ENCODE assay signal across 14 cellular contexts in genomic region chr6:134714679-134715078, GRCh38.
DNase-seq lines count a peak whose midpoint lies in the region; ATAC-seq and TF ChIP-seq lines count a peak whose summit lies in the region.
"Had no signal": no experiment of that assay in that cellular context is flagged by ENCODE, and none has a peak within 500 bp of the region (broad histone marks: within the 10 kb centered on the region; RNA-seq: fewer than 3 reads in every experiment).

No MANE protein-coding gene starts in this region.

- no peak for ATAC-seq in HG03196 (IDR thresholded peaks at IDR 0.05; ENCODE audit: unreplicated experiment)
- ATAC-seq in HG03442 (IDR thresholded peaks at IDR 0.05; ENCODE audit: unreplicated experiment) = no peak
- ATAC-seq: stimulated activated effector memory CD8-positive, alpha-beta T cell treated with anti-CD3 and anti-CD28 coated beads, Interleukin-12 subunit alpha, Interleukin-12 subunit beta, amount 100 ng/mL, for 72 hours had no signal

- H3K27ac ChIP-seq in trophoblast cell (ENCODE audit: low read depth, low read length) = no peak overlapping the region
- H3K27ac ChIP-seq: KMS-11, SJSA1 had no signal

- H4K12ac ChIP-seq in trophoblast cell (ENCODE audit: low read depth, low read length) = no peak overlapping the region

- no peak overlapping the region for H3K23ac ChIP-seq in trophoblast cell (ENCODE audit: low read length)

- no peak overlapping the region for H2BK5ac ChIP-seq in trophoblast cell (ENCODE audit: low read depth, low read length, poor library complexity)

- H3K9me3 ChIP-seq in trophoblast cell (ENCODE audit: insufficient read depth, low read depth, low read length) = no peaks in the 10 kb centered on the region
- H3K9me3 ChIP-seq: SJSA1 had no signal

- DNase-seq in ELR (ENCODE audit: low read depth) (peak; percentile 32), NCI-H2029 treated with DMSO at 0.1 percent for 48 hours (lab: John Stamatoyannopoulos, UW) (peak; percentile 12), dermis blood vessel endothelial cell (peak; percentile 83), trophoblast cell (peak; percentile 64 to 81), GM10266 (ENCODE audit: extremely low spot score) (no peak)
- no peak for DNase-seq in effector CD4-positive, alpha-beta T cell
- DNase-seq: activated CD4-positive, alpha-beta T cell treated with anti-CD3 and anti-CD28 coated beads for 4 hours; COR-L47; HFFc6 had no signal

- no peak overlapping the region for H4K8ac ChIP-seq in trophoblast cell (ENCODE audit: low read depth, low read length)

- H3K4me1 ChIP-seq in trophoblast cell (ENCODE audit: control insufficient read depth in 1 of 2, insufficient read depth in 2 of 2, low read length in 2 of 2) = no peaks in the 10 kb centered on the region
- H3K4me1 ChIP-seq: SJSA1 had no signal

- H3K4me2 ChIP-seq in trophoblast cell (ENCODE audit: low read length) = no peak overlapping the region
- H3K4me2 ChIP-seq: KMS-11 had no signal

- no peak overlapping the region for H2BK120ac ChIP-seq in trophoblast cell (ENCODE audit: insufficient read depth, low read length, poor library complexity)

- H3K14ac ChIP-seq in trophoblast cell (ENCODE audit: low read length) = no peak overlapping the region

- H4K91ac ChIP-seq in trophoblast cell (ENCODE audit: low read depth, low read length) = no peak overlapping the region

- no peak overlapping the region for H3K9ac ChIP-seq in trophoblast cell (ENCODE audit: low read length)
- H3K9ac ChIP-seq: KMS-11 had no signal

- no peaks in the 10 kb centered on the region for H3K36me3 ChIP-seq in trophoblast cell (ENCODE audit: control insufficient read depth in 1 of 2, insufficient read depth in 2 of 2, low read length in 2 of 2)
- H3K36me3 ChIP-seq: SJSA1 had no signal

- no peaks in the 10 kb centered on the region for H3K79me2 ChIP-seq in trophoblast cell (ENCODE audit: control insufficient read depth, insufficient read depth, low read length, poor library complexity)

- H3K79me1 ChIP-seq in trophoblast cell (ENCODE audit: low read length) = no peaks in the 10 kb centered on the region

- no peak overlapping the region for H2BK12ac ChIP-seq in trophoblast cell (ENCODE audit: low read length)

- H2AFZ ChIP-seq in trophoblast cell (ENCODE audit: insufficient read depth, low read length, poor library complexity) = no peak overlapping the region

- no CpG with 5 or more reads among the region's 8 CpGs for WGBS in trophoblast cell (ENCODE audit: extremely low coverage, insufficient coverage, insufficient read length)

- H3K18ac ChIP-seq in trophoblast cell (ENCODE audit: low read length) = no peak overlapping the region

- H3K4ac ChIP-seq in trophoblast cell (ENCODE audit: low read depth, low read length) = no peak overlapping the region

- no peak for TF ChIP-seq CTCF in GM10266 (IDR thresholded peaks at IDR 0.05; ENCODE audit: control insufficient read depth, insufficient read depth, low read depth, missing control alignments)

- H3K4me3 ChIP-seq in trophoblast cell (ENCODE audit: low read depth, low read length) = no peak overlapping the region
- H3K4me3 ChIP-seq: SJSA1 had no signal

- no peak overlapping the region for H2AK5ac ChIP-seq in trophoblast cell (ENCODE audit: low read length)

- H3K27me3 ChIP-seq in trophoblast cell (ENCODE audit: insufficient read depth, low read length) = no peaks in the 10 kb centered on the region
- H3K27me3 ChIP-seq: SJSA1 had no signal

Comparison
In these comparisons a context has a peak if more than half of its experiments do, and no peak if none do; other contexts are left out.
1. DNase-seq: peak in ELR (single experiment), NCI-H2029 treated with DMSO at 0.1 percent for 48 hours (single experiment), dermis blood vessel endothelial cell (single experiment) and trophoblast cell (2 of 2); none in effector CD4-positive, alpha-beta T cell (single experiment) and GM10266 (single experiment).